ENCODE assay signal across 19 cellular contexts in the genomic region with DNA sequence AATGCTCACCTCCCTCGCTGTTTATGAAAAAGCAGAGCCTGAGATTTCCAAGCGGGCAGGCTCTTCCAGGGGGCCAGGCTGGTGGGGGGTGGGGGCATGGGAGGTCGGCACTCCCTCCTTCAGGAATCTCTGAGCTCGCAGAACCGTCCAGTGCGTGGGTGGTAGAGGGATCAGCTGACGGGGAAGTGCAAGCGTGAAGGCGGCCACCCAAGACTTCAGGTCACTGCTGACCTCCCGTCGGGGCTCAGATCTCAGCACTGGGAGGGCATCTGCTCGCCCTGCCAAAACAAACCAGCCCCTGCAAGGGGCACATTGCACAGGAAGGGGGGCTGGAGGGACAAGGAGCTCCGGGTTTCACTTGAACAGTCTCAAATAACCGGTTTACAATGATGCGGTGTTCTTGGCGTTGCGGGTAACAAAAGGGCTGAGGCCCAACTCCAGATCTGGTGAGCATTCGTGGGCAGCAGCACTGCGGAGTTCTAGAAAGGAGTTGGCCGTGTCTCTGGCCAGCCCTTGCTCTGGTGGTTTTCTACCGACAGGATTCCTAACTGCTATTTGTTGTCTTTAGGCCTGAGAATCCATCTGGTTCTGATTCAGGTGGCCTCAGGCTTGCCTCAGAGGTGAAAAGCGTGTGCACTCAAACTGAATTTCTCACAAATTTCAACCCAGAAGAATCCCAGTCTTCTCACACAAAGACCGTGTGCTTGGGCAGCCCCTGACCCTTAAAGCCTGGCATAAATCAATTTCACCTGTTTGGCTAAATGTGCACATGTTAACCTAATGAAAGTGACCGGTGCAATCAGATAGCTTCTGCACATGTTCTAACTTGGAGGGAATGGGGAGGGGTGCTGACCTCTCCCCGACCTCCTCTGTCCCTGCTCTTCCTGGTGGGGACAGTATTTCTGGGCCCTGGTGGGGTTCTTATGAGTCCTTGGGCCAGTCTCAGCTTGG.
"Had no signal": no experiment of that assay in that cellular context is flagged by ENCODE, and none has a peak within 500 bp of the region (broad histone marks: within the 10 kb centered on the region; RNA-seq: fewer than 3 reads in every experiment).

No MANE protein-coding gene starts in this region.

- H3K27ac ChIP-seq: body of pancreas, coronary artery, lower lobe of right lung, right lobe of liver, upper lobe of right lung had no signal

- ATAC-seq: activated CD8-positive, alpha-beta memory T cell treated with anti-CD3 and anti-CD28 coated beads, Interleukin-2, amount 10 ng/mL, durations not matched to agents 7 days and 5 days; body of pancreas; lower lobe of right lung; natural killer cell; right lobe of liver; stimulated activated memory B cell treated with anti-CD40 and anti-IgM and Interleukin-4, amounts not matched to agents 10 μg/mL and 1 μg/mL and 100 μg/mL, for 72 hours; upper lobe of right lung; WTC11 had no signal

- H3K4me3 ChIP-seq: body of pancreas, coronary artery, lower lobe of right lung, right lobe of liver, smooth muscle cell, thoracic aorta, upper lobe of right lung had no signal

- H3K27ac Mint-ChIP-seq: activated CD4-positive, alpha-beta memory T cell treated with anti-CD3 and anti-CD28 coated beads, Interleukin-2, amount 10 ng/mL, durations not matched to agents 7 days and 5 days; activated CD8-positive, alpha-beta memory T cell treated with anti-CD3 and anti-CD28 coated beads, Interleukin-2, amount 10 ng/mL, durations not matched to agents 7 days and 5 days; activated naive CD8-positive, alpha-beta T cell treated with anti-CD3 and anti-CD28 coated beads for 36 hours; natural killer cell; stimulated activated memory B cell treated with anti-CD40 and anti-IgM and Interleukin-4, amounts not matched to agents 10 μg/mL and 1 μg/mL and 100 μg/mL, for 72 hours; WTC11 had no signal

- H3K4me3 Mint-ChIP-seq: activated CD4-positive, alpha-beta memory T cell treated with anti-CD3 and anti-CD28 coated beads, Interleukin-2, amount 10 ng/mL, durations not matched to agents 7 days and 5 days; activated CD8-positive, alpha-beta memory T cell treated with anti-CD3 and anti-CD28 coated beads, Interleukin-2, amount 10 ng/mL, durations not matched to agents 7 days and 5 days; activated naive CD8-positive, alpha-beta T cell treated with anti-CD3 and anti-CD28 coated beads for 36 hours; natural killer cell; stimulated activated memory B cell treated with anti-CD40 and anti-IgM and Interleukin-4, amounts not matched to agents 10 μg/mL and 1 μg/mL and 100 μg/mL, for 72 hours; WTC11 had no signal

- H3K9me3 ChIP-seq: body of pancreas, lower lobe of right lung, right lobe of liver, thoracic aorta, upper lobe of right lung had no signal

- H3K4me1 ChIP-seq: body of pancreas, right lobe of liver, upper lobe of right lung had no signal

- H3K4me1 Mint-ChIP-seq: natural killer cell had no signal

- H3K27me3 ChIP-seq: body of pancreas, right lobe of liver, upper lobe of right lung had no signal

- DNase-seq: activated CD4-positive, alpha-beta memory T cell treated with anti-CD3 and anti-CD28 coated beads, Interleukin-2, amount 10 ng/mL, durations not matched to agents 7 days and 5 days; activated CD4-positive, alpha-beta T cell treated with anti-CD3 and anti-CD28 coated beads for 4 hours; activated CD8-positive, alpha-beta memory T cell treated with anti-CD3 and anti-CD28 coated beads, Interleukin-2, amount 10 ng/mL, durations not matched to agents 7 days and 5 days; activated naive CD4-positive, alpha-beta T cell; activated naive CD8-positive, alpha-beta T cell treated with anti-CD3 and anti-CD28 coated beads for 36 hours; amniotic stem cell; body of pancreas; caudate nucleus; head of caudate nucleus; lower lobe of right lung; natural killer cell; right lobe of liver; stimulated activated CD4-positive, alpha-beta T cell treated with anti-CD3 and anti-CD28 coated beads, Interleukin-4, amount 100 ng/mL, for 4 hours; upper lobe of right lung had no signal

- H3K36me3 Mint-ChIP-seq: activated CD8-positive, alpha-beta memory T cell treated with anti-CD3 and anti-CD28 coated beads, Interleukin-2, amount 10 ng/mL, durations not matched to agents 7 days and 5 days; activated naive CD8-positive, alpha-beta T cell treated with anti-CD3 and anti-CD28 coated beads for 36 hours; natural killer cell; stimulated activated memory B cell treated with anti-CD40 and anti-IgM and Interleukin-4, amounts not matched to agents 10 μg/mL and 1 μg/mL and 100 μg/mL, for 72 hours; WTC11 had no signal

- H3K36me3 ChIP-seq: lower lobe of right lung, right lobe of liver, thoracic aorta, upper lobe of right lung had no signal

- H3K9me3 Mint-ChIP-seq: activated CD4-positive, alpha-beta memory T cell treated with anti-CD3 and anti-CD28 coated beads, Interleukin-2, amount 10 ng/mL, durations not matched to agents 7 days and 5 days; activated naive CD8-positive, alpha-beta T cell treated with anti-CD3 and anti-CD28 coated beads for 36 hours; natural killer cell; stimulated activated memory B cell treated with anti-CD40 and anti-IgM and Interleukin-4, amounts not matched to agents 10 μg/mL and 1 μg/mL and 100 μg/mL, for 72 hours; WTC11 had no signal
